In the genomic region with DNA sequence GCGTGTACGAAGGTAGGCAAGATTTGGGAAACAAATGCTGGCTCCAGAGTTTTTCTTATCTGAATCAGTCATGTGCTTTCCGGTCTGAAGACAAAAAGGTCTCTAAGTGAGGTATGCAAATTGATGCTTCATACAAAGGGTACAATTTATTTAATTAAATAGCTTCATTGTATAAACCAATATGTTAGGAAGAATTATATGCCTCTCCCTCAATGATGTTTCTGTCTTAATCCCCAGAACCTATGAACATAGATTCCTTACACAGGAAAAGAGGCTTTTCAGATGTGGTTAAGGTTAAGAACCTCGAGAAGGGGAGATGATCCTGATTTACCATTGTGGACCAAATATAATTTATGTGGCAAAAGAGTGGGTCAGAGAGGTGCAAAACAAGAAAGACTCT, we compare ENCODE assay signal across 1 cellular context.
TF ChIP-seq lines count a peak whose summit lies in the region.

No MANE protein-coding gene starts in this region.

TF ChIP-seq in GM23338, 12 proteins besides CTCF, POLR2A, EP300 and RAD21 (continued from another document):
- TF ChIP-seq EZH2phosphoT487 (IDR thresholded peaks at IDR 0.05; ENCODE audit: unreplicated experiment): no peak
- TF ChIP-seq CREB1 (CRISPR knock-in tag; IDR thresholded peaks at IDR 0.05; ENCODE audit: low read depth): no peak
